26 cellular contexts compared by ENCODE assay signal in genomic region chr9:89659473-89660256, GRCh38. TPM values are rescaled to one million over a fixed set of nuclear protein-coding genes. Genes with fewer than 3 reads are reported as not detected.
DNase-seq lines count a peak whose midpoint lies in the region; ATAC-seq, FAIRE-seq and TF ChIP-seq lines count a peak whose summit lies in the region.
"Had no signal": no experiment of that assay in that cellular context is flagged by ENCODE, and none has a peak within 500 bp of the region (broad histone marks: within the 10 kb centered on the region; RNA-seq: fewer than 3 reads in every experiment).

No MANE protein-coding gene starts in this region.

- no peak overlapping the region for H3K4me3 ChIP-seq in H1 (ENCODE audit: extremely low read depth in 1 of 4, insufficient read depth in 2 of 4, low read depth in 3 of 4, low read length in 4 of 4)
- H3K4me3 ChIP-seq in neuronal stem cell (ENCODE audit: low read length in 2 of 2) = no peak overlapping the region
- H3K4me3 ChIP-seq: PC-9 had no signal

- H4K20me1 ChIP-seq in H1 (replicated peaks in 1 of 2; ENCODE audit: control insufficient read depth in 1 of 2, insufficient read depth in 2 of 2, low read length in 2 of 2) = no peaks in the 10 kb centered on the region

- no peak overlapping the region for H2BK120ac ChIP-seq in H1 (replicated peaks; ENCODE audit: low read depth, low read length)
- no peak overlapping the region for H2BK120ac ChIP-seq in neuronal stem cell (ENCODE audit: low read depth, low read length)

- TF ChIP-seq EP300 in H1 (IDR thresholded peaks at IDR 0.05; ENCODE audit: borderline replicate concordance in 1 of 2, low read depth in 2 of 2, low read length in 2 of 2) = no peak

- H3K27me3 Mint-ChIP-seq in stimulated activated naive B cell treated with anti-CD40 and anti-IgM and Interleukin-4, amounts not matched to agents 10 μg/mL and 1 μg/mL and 100 μg/mL, for 72 hours = peaks cover 37 to 40% of the 10 kb centered on the region in 2 donors

- H2AK5ac ChIP-seq in H1 (ENCODE audit: low read depth, low read length) (peak overlapping the region; percentile 76; the same call in 1 of the 2 replicates), neuronal stem cell (ENCODE audit: low read depth, low read length) (peak overlapping the region; percentile 48)

- FAIRE-seq in H1 (lab: Jason Lieb, UNC) = no peak
- FAIRE-seq: G401.6, GM18507 had no signal

- H2AFZ ChIP-seq in H1 (ENCODE audit: low read length) (no peak overlapping the region), neuronal stem cell (ENCODE audit: low read length) (no peak overlapping the region)
- H2AFZ ChIP-seq: PC-9 had no signal

- H3K4me3 Mint-ChIP-seq in stimulated activated naive B cell treated with anti-CD40 and anti-IgM and Interleukin-4, amounts not matched to agents 10 μg/mL and 1 μg/mL and 100 μg/mL, for 72 hours = no peak overlapping the region
- H3K4me3 Mint-ChIP-seq: CD8-positive, alpha-beta memory T cell had no signal

- H3K4me2 ChIP-seq in H1 (ENCODE audit: insufficient read depth in 1 of 2, low read depth in 2 of 2, low read length in 2 of 2) = no peak overlapping the region
- H3K4me2 ChIP-seq in neuronal stem cell (ENCODE audit: insufficient read depth, low read length, poor library complexity, severe bottlenecking) = no peak overlapping the region
- H3K4me2 ChIP-seq: PC-9 had no signal

- H3K4me1 Mint-ChIP-seq in stimulated activated naive B cell treated with anti-CD40 and anti-IgM and Interleukin-4, amounts not matched to agents 10 μg/mL and 1 μg/mL and 100 μg/mL, for 72 hours = peaks cover 15 to 38% of the 10 kb centered on the region in 2 donors

- TF ChIP-seq POLR2A in H1 (IDR thresholded peaks at IDR 0.05; ENCODE audit: control extremely low read depth in 1 of 2, low read depth in 2 of 2, low read length in 2 of 2) = no peak

- peak overlapping the region; percentile 38 for H4K91ac ChIP-seq in H1 (replicated peaks; ENCODE audit: insufficient read length, low read length)
- H4K91ac ChIP-seq in neuronal stem cell (ENCODE audit: low read depth, low read length, poor library complexity) = no peak overlapping the region

- no peak for TF ChIP-seq RAD21 in H1 (IDR thresholded peaks at IDR 0.05 in 1 of 2, conservative IDR thresholded peaks at IDR 0.05 in 1 of 2; ENCODE audit: low read depth in 2 of 2, low read length in 2 of 2)

- no peak overlapping the region for H3K56ac ChIP-seq in H1 (replicated peaks; ENCODE audit: insufficient read length, low read depth, low read length)

- H3K4ac ChIP-seq in H1 (replicated peaks; ENCODE audit: insufficient read length, low read depth, low read length) = no peak overlapping the region
- no peak overlapping the region for H3K4ac ChIP-seq in neuronal stem cell (ENCODE audit: low read length)

- H3K9me3 ChIP-seq in H1 (ENCODE audit: insufficient read depth in 2 of 2, low read depth in 1 of 2, low read length in 1 of 2) (no peaks in the 10 kb centered on the region), neuronal stem cell (replicated peaks in 1 of 2; ENCODE audit: control insufficient read depth in 2 of 2, insufficient read depth in 1 of 2, low read depth in 1 of 2, low read length in 2 of 2) (no peaks in the 10 kb centered on the region)

- H3K18ac ChIP-seq in H1 (ENCODE audit: extremely low read depth, low read length) (no peak overlapping the region), neuronal stem cell (ENCODE audit: low read length) (no peak overlapping the region)

- H3K79me2 ChIP-seq in H1 (ENCODE audit: control insufficient read depth in 1 of 2, insufficient read depth in 2 of 2, low read length in 2 of 2) = no peaks in the 10 kb centered on the region

- no peak overlapping the region for H3K27ac Mint-ChIP-seq in stimulated activated naive B cell treated with anti-CD40 and anti-IgM and Interleukin-4, amounts not matched to agents 10 μg/mL and 1 μg/mL and 100 μg/mL, for 72 hours

- no peak overlapping the region for H3K23ac ChIP-seq in H1 (ENCODE audit: insufficient read length)
- H3K23ac ChIP-seq in neuronal stem cell (ENCODE audit: low read depth, low read length, poor library complexity) = peak overlapping the region; percentile 13

- POLR2A ChIA-PET in H1 (lab: Charles Lee; ENCODE audit: partially characterized antibody) = no interaction called here

- H4K8ac ChIP-seq in H1 (ENCODE audit: extremely low read depth, insufficient read depth, low read length) (no peak overlapping the region), neuronal stem cell (ENCODE audit: low read depth, low read length) (no peak overlapping the region)

- H2BK15ac ChIP-seq in H1 (ENCODE audit: low read length) (peak overlapping the region; percentile 62; the same call in 1 of the 2 replicates), neuronal stem cell (ENCODE audit: low read length) (no peak overlapping the region)

- H3K4me1 ChIP-seq in H1 (replicated peaks in 1 of 4; ENCODE audit: control insufficient read depth in 3 of 4, insufficient read depth in 4 of 4, low read length in 3 of 4) (peaks cover 8 to 32% (median 19%) of the 10 kb centered on the region in 4 experiments), neuronal stem cell (ENCODE audit: control insufficient read depth in 2 of 2, insufficient read depth in 1 of 2, low read depth in 1 of 2, low read length in 2 of 2) (peaks cover 11 to 26% of the 10 kb centered on the region in 2 donors)

- no peak for TF ChIP-seq CTCF in H1 (IDR thresholded peaks at IDR 0.05; ENCODE audit: control extremely low read depth in 1 of 3, insufficient read depth in 1 of 3, low read depth in 1 of 3, low read length in 3 of 3)

- H3K23me2 ChIP-seq in H1 (ENCODE audit: low read depth, low read length) = no peaks in the 10 kb centered on the region

- WGBS in H1 (ENCODE audit: extremely low coverage in 1 of 2, insufficient coverage in 1 of 2, insufficient read length in 1 of 2, insufficient replicate concordance in 2 of 2, low coverage in 1 of 2, low lambda C conversion rate in 2 of 2, missing lambda C conversion rate in 1 of 2), 2 experiments = 90% methylated on average over 10 of the region's 10 CpGs; no CpG with 5 or more reads in 1 of the 2 experiments
- no CpG with 5 or more reads among the region's 10 CpGs for WGBS in neuronal stem cell (ENCODE audit: extremely low coverage in 2 of 2, insufficient read length in 2 of 2, insufficient replicate concordance in 1 of 2), 2 donors

- ATAC-seq in stimulated activated naive B cell treated with anti-CD40 and anti-IgM and Interleukin-4, amounts not matched to agents 10 μg/mL and 1 μg/mL and 100 μg/mL, for 72 hours (replicated peaks) = peak; percentile 22 to 28
- ATAC-seq: HCT116 had no signal

- H3K9me3 Mint-ChIP-seq in stimulated activated naive B cell treated with anti-CD40 and anti-IgM and Interleukin-4, amounts not matched to agents 10 μg/mL and 1 μg/mL and 100 μg/mL, for 72 hours = no peaks in the 10 kb centered on the region
- H3K9me3 Mint-ChIP-seq: CD8-positive, alpha-beta memory T cell had no signal

- H3K27ac ChIP-seq in H1 (ENCODE audit: low read depth, low read length) (no peak overlapping the region), neuronal stem cell (replicated peaks; ENCODE audit: low read length) (no peak overlapping the region)
- H3K27ac ChIP-seq: PC-9 had no signal

- 0 out of 2 replicates have a peak overlapping the region, but pooled peaks have one; percentile 52 for H2BK12ac ChIP-seq in H1 (ENCODE audit: low read depth, low read length)
- H2BK12ac ChIP-seq in neuronal stem cell (ENCODE audit: low read length) = no peak overlapping the region

- no peaks in the 10 kb centered on the region for H3K36me3 Mint-ChIP-seq in stimulated activated naive B cell treated with anti-CD40 and anti-IgM and Interleukin-4, amounts not matched to agents 10 μg/mL and 1 μg/mL and 100 μg/mL, for 72 hours
- H3K36me3 Mint-ChIP-seq: CD8-positive, alpha-beta memory T cell had no signal

- H3K79me1 ChIP-seq in H1 (ENCODE audit: low read depth, low read length) (no peaks in the 10 kb centered on the region), neuronal stem cell (ENCODE audit: low read depth, low read length) (no peaks in the 10 kb centered on the region)

- H3K36me3 ChIP-seq in H1 (ENCODE audit: control insufficient read depth in 2 of 4, insufficient read depth in 4 of 4, low read length in 3 of 4) = no peaks in the 10 kb centered on the region
- H3K36me3 ChIP-seq in neuronal stem cell (replicated peaks in 1 of 2; ENCODE audit: control insufficient read depth in 2 of 2, insufficient read depth in 2 of 2, low read length in 2 of 2) = no peaks in the 10 kb centered on the region

- peak; percentile 39 for DNase-seq in NOMO-1 treated with DMSO at 0.1 percent for 48 hours (lab: John Stamatoyannopoulos, UW; ENCODE audit: unreplicated experiment)
- DNase-seq in NOMO-1 (lab: John Stamatoyannopoulos, UW; ENCODE audit: unreplicated experiment in 2 of 2) = no peak
- no peak for DNase-seq in H1 (ENCODE audit: low read depth in 1 of 2, low spot score in 2 of 2)
- no peak for DNase-seq in neuronal stem cell (ENCODE audit: low spot score)
- no peak for DNase-seq in stimulated activated naive B cell treated with anti-CD40 and anti-IgM and Interleukin-4, amounts not matched to agents 10 μg/mL and 1 μg/mL and 100 μg/mL, for 72 hours
- DNase-seq in MV-4-11 (lab: John Stamatoyannopoulos, UW) = no peak
- DNase-seq in dermis blood vessel endothelial cell = no peak
- no peak for DNase-seq in A172 (ENCODE audit: low spot score)
- DNase-seq: 8988T; AML-193; C1 segment of cervical spinal cord; Calu3; CD8-positive, alpha-beta memory T cell; GOT3; KBM-7; NCI-H1105 treated with DMSO at 0.1 percent for 48 hours; NCI-H187; NCI-H2107; NCI-H446 treated with DMSO at 0.1 percent for 48 hours; NCI-H526 treated with DMSO at 0.1 percent for 48 hours; PC-9; SIG-M5 had no signal

- H3K9ac ChIP-seq in H1 (replicated peaks in 1 of 4; ENCODE audit: extremely low read depth in 1 of 4, low read depth in 3 of 4, low read length in 3 of 4) (no peak overlapping the region), neuronal stem cell (ENCODE audit: low read depth, low read length, poor library complexity) (no peak overlapping the region)

- H2BK20ac ChIP-seq in H1 (ENCODE audit: low read length) = peak overlapping the region; percentile 62; the same call in 1 of the 2 replicates

- H2BK5ac ChIP-seq in H1 (ENCODE audit: low read depth, low read length) (no peak overlapping the region), neuronal stem cell (ENCODE audit: low read length) (no peak overlapping the region)

- H3K27me3 ChIP-seq in H1 (replicated peaks in 1 of 4; ENCODE audit: control insufficient read depth in 3 of 4, extremely low read depth in 1 of 4, insufficient read depth in 3 of 4, low read length in 3 of 4) (peaks cover 0 to 9% (median 0%) of the 10 kb centered on the region in 4 experiments; a peak in 1 of 7 replicates), neuronal stem cell (ENCODE audit: control insufficient read depth in 3 of 3, insufficient read depth in 3 of 3, low read depth in 1 of 3, low read length in 3 of 3) (peaks cover 0 to 36% (median 0%) of the 10 kb centered on the region in 3 experiments)

- CTCF ChIA-PET in H1 (lab: Charles Lee; ENCODE audit: partially characterized antibody) = interaction anchor here (1.0 to 1.5 kb wide), 5 partner anchors 12 to 79 kb away, joined by 3 to 6 read pairs (median 3); no protein-coding TSS in a partner anchor

- no peak overlapping the region for H3K14ac ChIP-seq in H1 (ENCODE audit: insufficient read length)
- no peak overlapping the region for H3K14ac ChIP-seq in neuronal stem cell (ENCODE audit: low read length)

- no peak overlapping the region for H4K5ac ChIP-seq in H1 (ENCODE audit: insufficient read length, low read depth, low read length)

RNA-seq across cellular contexts. Expression of gene GADD45G, which starts 54.9 kb away (rescaled TPM):
- total RNA-seq in H1 (2021; fragmentation: NEBNext Ultra II Directional; extraction: Animal tissue kit (Norgen Biotek cat#: 25700)) = 7.0 and 9.2 TPM in 2 replicates
- 11.4 and 20.7 TPM in 2 replicates for polyA plus RNA-seq in H1 (2011; rRNA removed)
- 9.8 TPM for polyA plus RNA-seq in H1 (2011; cell fraction: cytosol; rRNA removed)
- 16.9 TPM for polyA plus RNA-seq in H1 (2011; cell fraction: nucleus; rRNA removed)
- polyA plus RNA-seq in H1 (2012, experiment 1 of 2) = 5.2 to 17.2 TPM (median 11.3 TPM) in 4 replicates
- polyA plus RNA-seq in H1 (2012, experiment 2 of 2) = 4.4 TPM
- polyA plus RNA-seq in H1 (2013, experiment 1 of 2) = 7.4 TPM
- polyA plus RNA-seq in H1 (2013, experiment 2 of 2) = 5.6 TPM
- 1.5 and 2.4 TPM in 2 replicates for polyA minus RNA-seq in H1 (2011; rRNA and poly(A)+ RNA removed)
- polyA minus RNA-seq in H1 (2011; cell fraction: cytosol; rRNA and poly(A)+ RNA removed) = 3.4 TPM
- 9.3 TPM for polyA minus RNA-seq in H1 (2011; cell fraction: nucleus; rRNA and poly(A)+ RNA removed)
- polyA plus RNA-seq in neuronal stem cell (2013, experiment 1 of 2) = 0.79 TPM
- polyA plus RNA-seq in neuronal stem cell (2013, experiment 2 of 2) = 0.61 TPM
- total RNA-seq in dermis blood vessel endothelial cell = not detected in 2 replicates
- total RNA-seq in A172 (2014; rRNA removed; shearing (Covaris generic)) = 6.0 and 10.2 TPM in 2 replicates
- total RNA-seq: HT1080 had no signal
